6 cellular contexts compared by ENCODE assay signal in the genomic region with DNA sequence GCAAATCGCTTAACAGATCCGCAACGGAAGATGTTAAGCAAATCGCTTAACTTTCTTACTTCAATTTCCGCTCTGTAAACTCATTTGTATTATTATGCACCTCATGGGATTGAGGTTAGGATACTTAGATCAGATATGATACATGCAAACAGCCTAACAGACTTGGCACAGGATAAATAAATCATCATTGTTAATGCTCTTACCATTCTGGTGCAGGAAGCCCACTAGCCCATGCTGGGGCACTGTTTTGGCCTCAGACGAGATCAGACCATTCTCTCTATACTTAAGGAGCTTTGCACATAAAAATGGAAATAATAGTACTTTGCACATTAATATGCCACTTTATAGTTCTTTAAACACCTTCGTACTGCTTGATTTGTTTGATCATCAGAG. TPM values are rescaled to one million over a fixed set of nuclear protein-coding genes. Genes with fewer than 3 reads are reported as not detected.
DNase-seq lines count a peak whose midpoint lies in the region; ATAC-seq and TF ChIP-seq lines count a peak whose summit lies in the region.

No MANE protein-coding gene starts in this region.

- no peak for DNase-seq in heart left ventricle
- DNase-seq in left cardiac atrium: no peak
- DNase-seq in skeletal muscle cell (ENCODE audit: low read depth): no peak
- DNase-seq in central memory CD4-positive, alpha-beta T cell: no peak

- no peak for ATAC-seq in heart left ventricle
- ATAC-seq in left cardiac atrium: no peak
- ATAC-seq in GM19463 (IDR thresholded peaks at IDR 0.05; ENCODE audit: unreplicated experiment): no peak

- peaks cover 0 to 30% (median 20%) of the 10 kb centered on the region in 12 donors for H3K4me1 ChIP-seq in heart left ventricle

- no peaks in the 10 kb centered on the region for H3K27me3 ChIP-seq in heart left ventricle

- 1 to 5% (median 3%) methylated on average over 7 of the region's 7 CpGs for WGBS in heart left ventricle, 4 donors

- no peak for TF ChIP-seq CTCF in heart left ventricle (IDR thresholded peaks at IDR 0.05)

- H3K4me3 ChIP-seq in heart left ventricle (peak overlapping the region; percentile 28 to 94 (median 82)), skeletal muscle cell (ENCODE audit: low read depth, low read length) (peak overlapping the region; percentile 95)

- TF ChIP-seq POLR2A in heart left ventricle (IDR thresholded peaks at IDR 0.05): no peak

- H3K9me3 ChIP-seq in heart left ventricle: no peaks in the 10 kb centered on the region

- intact Hi-C loops in heart left ventricle (cut with DNase I) (loop anchor here in 5 of 10 donors (5.0 kb wide), 1 partner anchor 38 kb away; a partner anchor contains a TSS), left cardiac atrium (cut with DNase I) (loop anchor here in 1 of 2 donors (5.0 kb wide), 1 partner anchor 38 kb away; a partner anchor contains a TSS)

- H3K36me3 ChIP-seq in heart left ventricle: peaks cover 2 to 58% (median 43%) of the 10 kb centered on the region in 9 donors

- H3K27ac ChIP-seq in heart left ventricle (peak overlapping the region in 9 of 12 donors; percentile 91 to 99 (median 97)), cingulate gyrus (ENCODE audit: low read depth, low read length) (peak overlapping the region; percentile 2)

RNA-seq across cellular contexts. Expression of a gene that starts 0.4 kb away (rescaled TPM):
- total RNA-seq in heart left ventricle: 10 to 100 TPM in 8 of 9 donors, 1 to 10 TPM in 1; 8.4 to 22.4 (median 11.3) TPM
- polyA plus RNA-seq in heart left ventricle: 1 to 10 TPM; 3.3 to 8.1 TPM
- 10 to 100 TPM; 12.4 to 15.8 TPM for total RNA-seq in left cardiac atrium

RNA-seq across cellular contexts. Expression of a gene that starts 1.3 kb away (rescaled TPM):
- total RNA-seq in heart left ventricle: 100 to 1,000 TPM in 8 of 9 donors, 10 to 100 TPM in 1; 95.6 to 300 (median 228) TPM
- polyA plus RNA-seq in heart left ventricle: 100 to 1,000 TPM; 164 to 210 TPM
- 100 to 1,000 TPM; 202 to 203 TPM for total RNA-seq in left cardiac atrium

RNA-seq across cellular contexts. Expression of a gene that starts 23.9 kb away (rescaled TPM):
- total RNA-seq in heart left ventricle (1 to 10 TPM; 2.1 to 8.3 (median 3.4) TPM), left cardiac atrium (1 to 10 TPM; 3.6 to 6.2 TPM)
- polyA plus RNA-seq in heart left ventricle: 1 to 10 TPM; 2.7 to 6.2 TPM

RNA-seq across cellular contexts. Expression of a gene that starts 40.0 kb away (rescaled TPM):
- 1,000 to 10,000 TPM; 3,379 to 7,430 (median 4,887) TPM for total RNA-seq in heart left ventricle
- polyA plus RNA-seq in heart left ventricle: 1,000 to 10,000 TPM; 4,589 to 6,374 TPM
- 1,000 to 10,000 TPM; 3,044 to 4,078 TPM for total RNA-seq in left cardiac atrium

RNA-seq across cellular contexts. Expression of a gene that starts 42.5 kb away (rescaled TPM):
- 10 to 100 TPM in 8 of 9 donors, 1 to 10 TPM in 1; 6.9 to 55.6 (median 14.1) TPM for total RNA-seq in heart left ventricle
- polyA plus RNA-seq in heart left ventricle: 10 to 100 TPM in 1 of 2 donors, 1 to 10 TPM in 1; 5.4 to 10.2 TPM
- 10 to 100 TPM; 11.8 to 15.2 TPM for total RNA-seq in left cardiac atrium
